In genomic region chr16:86022381-86022960, GRCh38 we compare ENCODE assay signal across 23 cellular contexts.
DNase-seq lines count a peak whose midpoint lies in the region; ATAC-seq and TF ChIP-seq lines count a peak whose summit lies in the region.
"Had no signal": no experiment of that assay in that cellular context is flagged by ENCODE, and none has a peak within 500 bp of the region (broad histone marks: within the 10 kb centered on the region; RNA-seq: fewer than 3 reads in every experiment).

No MANE protein-coding gene starts in this region.

- DNase-seq in ELF-1 (ENCODE audit: low read depth, low spot score) = peak; percentile 42
- peak; percentile 19 for DNase-seq in RWPE2 (ENCODE audit: low spot score)
- peak; percentile 44 for DNase-seq in islet precursor cell
- peak; percentile 64 for DNase-seq in posterior vena cava (ENCODE audit: low spot score)
- no peak for DNase-seq in NCI-H748 treated with DMSO at 0.1 percent for 48 hours (lab: John Stamatoyannopoulos, UW)
- no peak for DNase-seq in iPS-NIHi7 (ENCODE audit: extremely low spot score)
- DNase-seq in UCSD-AML1 (lab: John Stamatoyannopoulos, UW; ENCODE audit: unreplicated experiment) = no peak
- DNase-seq: AML-193; CD4-positive, alpha-beta memory T cell; GDM1; GOT3; HFFc6; IMR-90; MM.1S; NCI-H2029; NCI-H446 treated with DMSO at 0.1 percent for 48 hours; NCI-H526; RPMI8226; SHP77 had no signal

- H3K4me3 ChIP-seq in RWPE2 (ENCODE audit: severe bottlenecking) = no peak overlapping the region
- H3K4me3 ChIP-seq: A549; BLaER1 treated with 17β-estradiol and CSF1 and Interleukin-3, amounts not matched to agents 10 nM and 100 nM; HAP-1 had no signal

- H3K27ac ChIP-seq in RWPE2 (ENCODE audit: poor library complexity, severe bottlenecking) = no peak overlapping the region
- H3K27ac ChIP-seq: A549; BLaER1 treated with 17β-estradiol and CSF1 and Interleukin-3, amounts not matched to agents 10 nM and 100 nM; KMS-11 had no signal

- intact Hi-C loops in posterior vena cava (cut with DNase I) = no loop called here

- H3K36me3 ChIP-seq in RWPE2 (ENCODE audit: low read depth) = no peaks in the 10 kb centered on the region
- H3K36me3 ChIP-seq: HAP-1 had no signal

- H3K4me1 ChIP-seq in RWPE2 (ENCODE audit: insufficient read depth, poor library complexity, severe bottlenecking) = no peaks in the 10 kb centered on the region
- H3K4me1 ChIP-seq: A549, HAP-1 had no signal

- peaks cover 44% of the 10 kb centered on the region for H3K27me3 ChIP-seq in RWPE2 (ENCODE audit: insufficient read depth, poor library complexity, severe bottlenecking)
- H3K27me3 ChIP-seq: BLaER1 treated with 17β-estradiol and CSF1 and Interleukin-3, amounts not matched to agents 10 nM and 100 nM had no signal

- peaks cover 8% of the 10 kb centered on the region for H3K9me3 ChIP-seq in RWPE2 (ENCODE audit: severe bottlenecking)

- TF ChIP-seq CTCF in RWPE2 (IDR thresholded peaks at IDR 0.05; ENCODE audit: poor library complexity, severe bottlenecking) = no peak

- ATAC-seq in RWPE2 (ENCODE audit: low read depth) = no peak
- ATAC-seq: A549 had no signal

Comparison
In these comparisons a context has a peak if more than half of its experiments do, and no peak if none do; other contexts are left out.
1. DNase-seq: peak in ELF-1 (single experiment), RWPE2 (single experiment), islet precursor cell (single experiment) and posterior vena cava (single experiment); none in NCI-H748 treated with DMSO at 0.1 percent for 48 hours (single experiment), iPS-NIHi7 (single experiment) and UCSD-AML1 (single experiment).